ENCODE assay signal across 8 cellular contexts in the genomic region with DNA sequence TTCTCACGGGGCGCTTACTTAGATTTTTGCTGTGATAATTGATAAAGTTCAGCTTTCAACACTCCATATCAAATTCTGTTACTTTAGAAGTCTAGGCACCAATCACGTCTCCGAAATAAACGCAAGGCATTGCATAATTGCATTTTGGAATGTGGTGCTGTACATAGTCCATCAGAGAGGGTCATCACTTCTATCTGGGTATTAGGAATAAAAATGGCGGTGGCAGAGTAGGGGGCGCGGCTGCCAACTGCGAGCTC. TPM values are rescaled to one million over a fixed set of nuclear protein-coding genes. Genes with fewer than 3 reads are reported as not detected.
DNase-seq lines count a peak whose midpoint lies in the region; ATAC-seq and TF ChIP-seq lines count a peak whose summit lies in the region.

No MANE protein-coding gene starts in this region.

- 19% methylated on average over 9 of the region's 9 CpGs for WGBS in thymus

- H3K27ac Mint-ChIP-seq in activated T-cell treated with anti-CD3 and anti-CD28 coated beads, Interleukin-2, amount 50 U/mL, for 24 hours, result peak overlapping the region; percentile 96

- H3K9me3 Mint-ChIP-seq in activated T-cell treated with anti-CD3 and anti-CD28 coated beads, Interleukin-2, amount 50 U/mL, for 24 hours, result no peaks in the 10 kb centered on the region

- ATAC-seq in lower lobe of right lung, result no peak

- H3K4me3 ChIP-seq in adipocyte (ENCODE audit: low read length) (peak overlapping the region; percentile 73), lower lobe of right lung (peak overlapping the region; percentile 68), thymus (ENCODE audit: low read length) (peak overlapping the region; percentile 30)

- intact Hi-C loops in lower lobe of right lung (cut with DNase I), result no loop called here

- no peaks in the 10 kb centered on the region for H3K27me3 Mint-ChIP-seq in activated T-cell treated with anti-CD3 and anti-CD28 coated beads, Interleukin-2, amount 50 U/mL, for 24 hours

- no peaks in the 10 kb centered on the region for H3K27me3 ChIP-seq in adipocyte (replicated peaks; ENCODE audit: control insufficient read depth, insufficient read depth, low read length)
- no peaks in the 10 kb centered on the region for H3K27me3 ChIP-seq in lower lobe of right lung (ENCODE audit: low read depth)
- no peaks in the 10 kb centered on the region for H3K27me3 ChIP-seq in thymus (ENCODE audit: control insufficient read depth, insufficient read depth)

- no peak for DNase-seq in activated T-cell treated with anti-CD3 and anti-CD28 coated beads, Interleukin-2, amount 50 U/mL, for 24 hours
- no peak for DNase-seq in activated T-cell treated with anti-CD3 and anti-CD28 coated beads, Interleukin-2, amount 50 U/mL, for 1 hour
- no peak for DNase-seq in adipocyte (ENCODE audit: low read depth)
- no peak for DNase-seq in lower lobe of right lung
- no peak for DNase-seq in foreskin melanocyte
- DNase-seq in NCI-H2107 (lab: John Stamatoyannopoulos, UW), result no peak
- DNase-seq in COLO829 (ENCODE audit: low spot score), result no peak

- peaks cover 7% of the 10 kb centered on the region for H3K36me3 ChIP-seq in adipocyte (ENCODE audit: control insufficient read depth, insufficient read depth, low read length, severe bottlenecking)
- H3K36me3 ChIP-seq in lower lobe of right lung, result peaks cover 12% of the 10 kb centered on the region
- H3K36me3 ChIP-seq in thymus (ENCODE audit: control insufficient read depth, insufficient read depth), result no peaks in the 10 kb centered on the region

- peak overlapping the region; percentile 54 for H3K9ac ChIP-seq in adipocyte (ENCODE audit: low read length)

- no peak for TF ChIP-seq CTCF in lower lobe of right lung (IDR thresholded peaks at IDR 0.05)

- H3K4me1 ChIP-seq in adipocyte (ENCODE audit: control insufficient read depth, insufficient read depth, low read length) (peaks cover 59% of the 10 kb centered on the region), lower lobe of right lung (peaks cover 77% of the 10 kb centered on the region), thymus (ENCODE audit: control insufficient read depth, insufficient read depth, low read length) (peaks cover 32% of the 10 kb centered on the region)

- H3K4me3 Mint-ChIP-seq in activated T-cell treated with anti-CD3 and anti-CD28 coated beads, Interleukin-2, amount 50 U/mL, for 24 hours, result peak overlapping the region; percentile 96

- H3K36me3 Mint-ChIP-seq in activated T-cell treated with anti-CD3 and anti-CD28 coated beads, Interleukin-2, amount 50 U/mL, for 24 hours (ENCODE audit: low read depth), result peaks cover 50% of the 10 kb centered on the region

- H3K9me3 ChIP-seq in adipocyte (ENCODE audit: control insufficient read depth, low read length) (no peaks in the 10 kb centered on the region), lower lobe of right lung (no peaks in the 10 kb centered on the region), thymus (ENCODE audit: control insufficient read depth) (peaks cover 1% of the 10 kb centered on the region)

- H3K4me1 Mint-ChIP-seq in activated T-cell treated with anti-CD3 and anti-CD28 coated beads, Interleukin-2, amount 50 U/mL, for 24 hours (ENCODE audit: low read depth), result peaks cover 54% of the 10 kb centered on the region

- H3K27ac ChIP-seq in lower lobe of right lung (no peak overlapping the region), thymus (ENCODE audit: low read depth) (no peak overlapping the region)

RNA-seq across cellular contexts. Expression of gene UQCC5, which starts 0.4 kb away (rescaled TPM):
- total RNA-seq in lower lobe of right lung, result 16.3 TPM
- polyA plus RNA-seq in thymus, result 30.3 TPM

RNA-seq across cellular contexts. Expression of gene NT5DC2, which starts 2.4 kb away (rescaled TPM):
- 28.5 TPM for total RNA-seq in lower lobe of right lung
- polyA plus RNA-seq in thymus, result 11.2 TPM

RNA-seq across cellular contexts. Expression of gene STAB1, which starts 40.9 kb away (rescaled TPM):
- 133 TPM for total RNA-seq in lower lobe of right lung
- 315 TPM for polyA plus RNA-seq in thymus
